Comparison of ENCODE assay signal across 1 cellular context in genomic region chr11:57713849-57714248, GRCh38.
TF ChIP-seq lines count a peak whose summit lies in the region.

No MANE protein-coding gene starts in this region.

TF ChIP-seq in HCT116, 20 proteins besides CTCF, POLR2A, EP300 and RAD21:
- TF ChIP-seq EZH2phosphoT487 (IDR thresholded peaks at IDR 0.05; ENCODE audit: borderline replicate concordance) (no peak), SRF (IDR thresholded peaks at IDR 0.05; ENCODE audit: low read depth) (no peak), ATF3 (IDR thresholded peaks at IDR 0.05) (no peak)
